15 cellular contexts compared by ENCODE assay signal in the genomic region with DNA sequence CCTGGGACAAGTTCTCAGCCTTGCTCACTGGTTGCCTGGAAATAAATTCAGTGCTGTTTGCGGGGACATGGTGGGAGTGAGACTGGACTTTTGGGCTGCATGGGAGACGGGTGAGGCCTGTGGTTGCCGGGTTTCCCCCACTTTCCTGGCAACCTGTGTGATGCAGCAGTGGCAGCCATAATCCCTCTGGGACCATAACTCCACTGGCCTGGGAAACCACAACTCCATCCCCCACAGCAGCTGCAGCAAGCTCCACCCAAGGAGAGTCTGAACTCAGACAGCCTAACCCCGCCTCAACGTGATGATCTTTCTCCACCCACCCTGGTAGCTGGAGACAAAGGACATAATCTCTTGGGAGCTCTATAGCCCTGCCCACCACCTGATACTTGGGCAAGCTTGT.
DNase-seq lines count a peak whose midpoint lies in the region; ATAC-seq, FAIRE-seq and TF ChIP-seq lines count a peak whose summit lies in the region.
"Had no signal": no experiment of that assay in that cellular context is flagged by ENCODE, and none has a peak within 500 bp of the region (broad histone marks: within the 10 kb centered on the region; RNA-seq: fewer than 3 reads in every experiment).

No MANE protein-coding gene starts in this region.

- SMC1A ChIA-PET in GM12878 (lab: Charles Lee; ENCODE audit: uncharacterized antibody, unreplicated experiment): interaction anchor here (0.7 to 2.8 kb wide), 5 partner anchors 10 to 279 kb away, joined by 3 to 11 read pairs (median 4); no protein-coding TSS in a partner anchor

- H3K36me3 ChIP-seq in GM12878 (ENCODE audit: control insufficient read depth in 2 of 2, insufficient read depth in 2 of 2, low read length in 1 of 2): no peaks in the 10 kb centered on the region
- H3K36me3 ChIP-seq: esophagus muscularis mucosa, ovary, SJSA1 had no signal

- 0 out of 2 replicates have a peak overlapping the region, but pooled peaks have one; percentile 25 for H3K27ac ChIP-seq in GM12878 (ENCODE audit: control insufficient read depth, insufficient read depth)
- H3K27ac ChIP-seq: esophagus muscularis mucosa, ovary, SJSA1 had no signal

- POLR2A ChIA-PET in GM12878 (lab: Charles Lee): no interaction called here

- no peaks in the 10 kb centered on the region; the same call in 1 of the 3 replicates for H3K9me3 ChIP-seq in GM12878 (replicated peaks; ENCODE audit: control insufficient read depth, insufficient read depth, low read length)
- H3K9me3 ChIP-seq: ovary, SJSA1 had no signal

- FAIRE-seq in GM18507 (lab: Jason Lieb, UNC): peak; percentile 81
- peak; percentile 76 for FAIRE-seq in GM12878 (lab: Jason Lieb, UNC)
- no peak for FAIRE-seq in GM12892 (lab: Jason Lieb, UNC)

- H3K9ac ChIP-seq in GM12878 (ENCODE audit: control insufficient read depth, insufficient read depth, low read length): no peak overlapping the region

- TF ChIP-seq POLR2A in GM12878 (IDR thresholded peaks at IDR 0.05; ENCODE audit: low read depth, low read length) (no peak), GM12892 (IDR thresholded peaks at IDR 0.05; ENCODE audit: low read depth, low read length) (no peak)

- peak; percentile 89 for ATAC-seq in GM21825 (IDR thresholded peaks at IDR 0.05; ENCODE audit: unreplicated experiment)
- peak; percentile 94 for ATAC-seq in HG03460 (IDR thresholded peaks at IDR 0.05; ENCODE audit: unreplicated experiment)
- peak; percentile 97 for ATAC-seq in GM12878
- ATAC-seq: activated CD8-positive, alpha-beta T cell treated with anti-CD3 and anti-CD28 coated beads for 36 hours had no signal

- no TSS peak for BruUV-seq in GM12878 (replicated peaks; lab: Mats Ljungman, UMichigan)

- RAD21 ChIA-PET in GM12878 (lab: Charles Lee; ENCODE audit: unreplicated experiment): no interaction called here

- 0 out of 2 replicates have a peak overlapping the region, but pooled peaks have one; percentile 60 for H3K4me2 ChIP-seq in GM12878 (ENCODE audit: control insufficient read depth, insufficient read depth)

- peaks cover 6% of the 10 kb centered on the region; the same call in 1 of the 2 replicates for H3K4me1 ChIP-seq in GM12878 (ENCODE audit: control insufficient read depth, insufficient read depth, low read length)
- H3K4me1 ChIP-seq: esophagus muscularis mucosa, SJSA1 had no signal

- TF ChIP-seq EP300 in GM12878 (IDR thresholded peaks at IDR 0.05; ENCODE audit: borderline replicate concordance in 1 of 2, control insufficient read depth in 1 of 2, low read depth in 2 of 2, low read length in 2 of 2): peak in 1 of 2 experiments; percentile 14; a peak in 1 of 4 replicates

- 18% methylated on average over 5 of the region's 5 CpGs for WGBS in GM12878 (ENCODE audit: insufficient coverage, insufficient replicate concordance, low lambda C conversion rate, missing lambda C conversion rate)

- no peaks in the 10 kb centered on the region for H3K79me2 ChIP-seq in GM12878 (ENCODE audit: control insufficient read depth, insufficient read depth, low read length)

- in situ Hi-C loops in GM12878 (cut with MboI): no loop called here

- intact Hi-C loops in GM12878 (cut with micrococcal nuclease; ENCODE audit: unreplicated experiment): loop anchor here (2.0 to 10.0 kb wide), 4 partner anchors 101 to 278 kb away; no protein-coding TSS in a partner anchor

- DNase-seq in GM18507 (ENCODE audit: extremely low spot score, insufficient read length, low read depth): peak; percentile 7
- peak; percentile 55 for DNase-seq in GM12878 (ENCODE audit: low read depth, low spot score)
- no peak for DNase-seq in activated CD4-positive, alpha-beta T cell treated with anti-CD3 and anti-CD28 coated beads, Interleukin-2, amount 50 U/mL, for 1 hour
- no peak for DNase-seq in stimulated activated CD4-positive, alpha-beta T cell treated with anti-CD3 and anti-CD28 coated beads, Interleukin-2, amount 100 ng/mL, for 24 hours
- DNase-seq in NCI-H2196 treated with DMSO at 0.1 percent for 48 hours (lab: John Stamatoyannopoulos, UW; ENCODE audit: unreplicated experiment): no peak
- no peak for DNase-seq in GM12892 (ENCODE audit: insufficient read length)
- DNase-seq: activated CD8-positive, alpha-beta T cell treated with anti-CD3 and anti-CD28 coated beads for 36 hours; anterior cingulate cortex; DMS53; kidney glomerular epithelial cell; ovary had no signal

- peak overlapping the region; percentile 60 for H2AFZ ChIP-seq in GM12878 (ENCODE audit: control insufficient read depth, low read depth, low read length)

- H3K27me3 ChIP-seq in GM12878 (replicated peaks in 1 of 2; ENCODE audit: control insufficient read depth in 2 of 2, insufficient read depth in 2 of 2, low read length in 1 of 2): no peaks in the 10 kb centered on the region
- H3K27me3 ChIP-seq: esophagus muscularis mucosa, ovary, SJSA1 had no signal

- H3K4me3 ChIP-seq in GM12878: no peak overlapping the region
- H3K4me3 ChIP-seq: esophagus muscularis mucosa, ovary, SJSA1 had no signal

- H4K20me1 ChIP-seq in GM12878 (ENCODE audit: control insufficient read depth, insufficient read depth): no peaks in the 10 kb centered on the region

- CTCF ChIA-PET in GM12878 (lab: Yijun Ruan, JAX): interaction anchor here (0.9 to 1.2 kb wide), 2 partner anchors 10 to 72 kb away, joined by 4 read pairs; no protein-coding TSS in a partner anchor

- TF ChIP-seq RAD21 in GM12878 (IDR thresholded peaks at IDR 0.05; ENCODE audit: insufficient read depth, low read depth, low read length): no peak

- TF ChIP-seq CTCF in GM12878 (IDR thresholded peaks at IDR 0.05 in 2 of 3, conservative IDR thresholded peaks at IDR 0.05 in 1 of 3; ENCODE audit: control insufficient read depth in 2 of 3, extremely low read depth in 1 of 3, insufficient read depth in 1 of 3, low read depth in 3 of 3, low read length in 3 of 3): no peak

TF ChIP-seq in GM12878, 131 proteins besides CTCF, POLR2A, EP300 and RAD21 (continues in another document):
- no peak for TF ChIP-seq TBL1XR1 (IDR thresholded peaks at IDR 0.05; ENCODE audit: low read depth, low read length)
- TF ChIP-seq NRF1 (conservative IDR thresholded peaks at IDR 0.05; ENCODE audit: low read depth, low read length): no peak
- 0 out of 2 replicates have a peak, but pooled peaks have one; percentile 26 for TF ChIP-seq MTA2 (IDR thresholded peaks at IDR 0.05; ENCODE audit: low read depth)
- no peak for TF ChIP-seq ASH2L (IDR thresholded peaks at IDR 0.05; ENCODE audit: borderline replicate concordance, low read depth)
- no peak for TF ChIP-seq HDAC2 (IDR thresholded peaks at IDR 0.05)
- no peak for TF ChIP-seq MYB (IDR thresholded peaks at IDR 0.05; ENCODE audit: borderline replicate concordance, low read depth, low read length)
- TF ChIP-seq MEF2A (IDR thresholded peaks at IDR 0.05; ENCODE audit: insufficient read depth, low read depth, low read length): no peak
- TF ChIP-seq CHD4 (IDR thresholded peaks at IDR 0.05): no peak
- no peak for TF ChIP-seq E2F8 (IDR thresholded peaks at IDR 0.05; ENCODE audit: low read depth, partially characterized antibody)
- TF ChIP-seq, protein P1, sequence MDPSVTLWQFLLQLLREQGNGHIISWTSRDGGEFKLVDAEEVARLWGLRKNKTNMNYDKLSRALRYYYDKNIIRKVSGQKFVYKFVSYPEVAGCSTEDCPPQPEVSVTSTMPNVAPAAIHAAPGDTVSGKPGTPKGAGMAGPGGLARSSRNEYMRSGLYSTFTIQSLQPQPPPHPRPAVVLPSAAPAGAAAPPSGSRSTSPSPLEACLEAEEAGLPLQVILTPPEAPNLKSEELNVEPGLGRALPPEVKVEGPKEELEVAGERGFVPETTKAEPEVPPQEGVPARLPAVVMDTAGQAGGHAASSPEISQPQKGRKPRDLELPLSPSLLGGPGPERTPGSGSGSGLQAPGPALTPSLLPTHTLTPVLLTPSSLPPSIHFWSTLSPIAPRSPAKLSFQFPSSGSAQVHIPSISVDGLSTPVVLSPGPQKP (IDR thresholded peaks at IDR 0.05; ENCODE audit: low read depth, low read length): no peak
- peak; percentile 25 for TF ChIP-seq SP1 (IDR thresholded peaks at IDR 0.05; ENCODE audit: low read depth, low read length)
- TF ChIP-seq ZBED1 (IDR thresholded peaks at IDR 0.05; ENCODE audit: borderline replicate concordance): no peak
- peak; percentile 61; the same call in 1 of the 2 replicates for TF ChIP-seq FOXM1 (IDR thresholded peaks at IDR 0.05; ENCODE audit: low read depth, low read length)
- no peak for TF ChIP-seq JUNB (IDR thresholded peaks at IDR 0.05)
- TF ChIP-seq BMI1 (IDR thresholded peaks at IDR 0.05; ENCODE audit: borderline replicate concordance): no peak
- no peak for TF ChIP-seq IRF4 (IDR thresholded peaks at IDR 0.05; ENCODE audit: low read depth, low read length)
- TF ChIP-seq KAT2A (conservative IDR thresholded peaks at IDR 0.05; ENCODE audit: control insufficient read depth, low read depth, low read length): no peak
- no peak for TF ChIP-seq CHD2 (IDR thresholded peaks at IDR 0.05; ENCODE audit: borderline replicate concordance, low read depth, low read length)
- TF ChIP-seq RB1 (IDR thresholded peaks at IDR 0.05; ENCODE audit: borderline replicate concordance): no peak
- TF ChIP-seq, protein P2, sequence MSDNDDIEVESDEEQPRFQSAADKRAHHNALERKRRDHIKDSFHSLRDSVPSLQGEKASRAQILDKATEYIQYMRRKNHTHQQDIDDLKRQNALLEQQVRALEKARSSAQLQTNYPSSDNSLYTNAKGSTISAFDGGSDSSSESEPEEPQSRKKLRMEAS (IDR thresholded peaks at IDR 0.05; ENCODE audit: low read depth, low read length): no peak
- peak; percentile 48; the same call in 1 of the 2 replicates for TF ChIP-seq CREM (IDR thresholded peaks at IDR 0.05; ENCODE audit: low read depth)

Comparison
In these comparisons a context has a peak if more than half of its experiments do, and no peak if none do; other contexts are left out.
1. DNase-seq: peak in GM18507 (single experiment) and GM12878 (single experiment); none in activated CD4-positive, alpha-beta T cell treated with anti-CD3 and anti-CD28 coated beads, Interleukin-2, amount 50 U/mL, for 1 hour (single experiment), stimulated activated CD4-positive, alpha-beta T cell treated with anti-CD3 and anti-CD28 coated beads, Interleukin-2, amount 100 ng/mL, for 24 hours (0 of 2), NCI-H2196 treated with DMSO at 0.1 percent for 48 hours (single experiment) and GM12892 (single experiment).
2. Peak in every context shown above with its lines, with median percentiles within 50 percentile points of each other: ATAC-seq.